In genomic region chr4:676871-677235, GRCh38 we compare ENCODE assay signal across 24 cellular contexts. TPM values are rescaled to one million over a fixed set of nuclear protein-coding genes. Genes with fewer than 3 reads are reported as not detected.
DNase-seq lines count a peak whose midpoint lies in the region; ATAC-seq, FAIRE-seq and TF ChIP-seq lines count a peak whose summit lies in the region.
"Had no signal": no experiment of that assay in that cellular context is flagged by ENCODE, and none has a peak within 500 bp of the region (broad histone marks: within the 10 kb centered on the region; RNA-seq: fewer than 3 reads in every experiment).

No MANE protein-coding gene starts in this region.

- peak overlapping the region; percentile 97 for H3K27ac ChIP-seq in Karpas-422 (ENCODE audit: low read length)
- H3K27ac ChIP-seq: breast epithelium, pancreas, testis, WERI-Rb-1 had no signal

- H3K27ac Mint-ChIP-seq in brain: peak overlapping the region in 2 of 5 experiments; percentile 45 to 59
- H3K27ac Mint-ChIP-seq in osteocyte (ENCODE audit: unreplicated experiment): no peak overlapping the region
- H3K27ac Mint-ChIP-seq: activated CD8-positive, alpha-beta T cell treated with anti-CD3 and anti-CD28 coated beads, Interleukin-2, amount 10 ng/mL, durations not matched to agents 7 days and 5 days; activated naive CD8-positive, alpha-beta T cell treated with anti-CD3 and anti-CD28 coated beads, Interleukin-2, amount 50 U/mL, for 24 hours; dendritic cell treated with granulocyte-macrophage colony-stimulating factor and Interleukin-4, amounts not matched to agents 40 ng/mL and 50 ng/mL, for 4 days had no signal

- no peaks in the 10 kb centered on the region for H3K9me3 Mint-ChIP-seq in brain
- no peaks in the 10 kb centered on the region for H3K9me3 Mint-ChIP-seq in osteocyte (ENCODE audit: unreplicated experiment)
- H3K9me3 Mint-ChIP-seq: activated naive CD8-positive, alpha-beta T cell treated with anti-CD3 and anti-CD28 coated beads, Interleukin-2, amount 50 U/mL, for 24 hours; dendritic cell treated with granulocyte-macrophage colony-stimulating factor and Interleukin-4, amounts not matched to agents 40 ng/mL and 50 ng/mL, for 4 days had no signal

- H3K27me3 Mint-ChIP-seq in brain (peaks cover 4% of the 10 kb centered on the region), osteocyte (ENCODE audit: unreplicated experiment) (no peaks in the 10 kb centered on the region)
- H3K27me3 Mint-ChIP-seq: activated naive CD8-positive, alpha-beta T cell treated with anti-CD3 and anti-CD28 coated beads, Interleukin-2, amount 50 U/mL, for 24 hours; T-helper 17 cell had no signal

- TF ChIP-seq CTCF in brain (conservative IDR thresholded peaks at IDR 0.05) (no peak), osteocyte (IDR thresholded peaks at IDR 0.05) (no peak), D721Med (IDR thresholded peaks at IDR 0.05; ENCODE audit: insufficient read depth, missing control alignments) (no peak)

- no peaks in the 10 kb centered on the region for H3K9me2 ChIP-seq in Karpas-422 (replicated peaks; ENCODE audit: insufficient read depth, low read length)

- peaks cover 25% of the 10 kb centered on the region for H3K79me2 ChIP-seq in Karpas-422 (ENCODE audit: low read length)

- H3K4me1 Mint-ChIP-seq in brain: peaks cover 17% of the 10 kb centered on the region
- H3K4me1 Mint-ChIP-seq in osteocyte (ENCODE audit: unreplicated experiment): peaks cover 14% of the 10 kb centered on the region

- H3K36me3 Mint-ChIP-seq in brain (peaks cover 14% of the 10 kb centered on the region), osteocyte (ENCODE audit: unreplicated experiment) (peaks cover 4% of the 10 kb centered on the region)

- no peak for FAIRE-seq in D721Med (lab: Jason Lieb, UNC)
- FAIRE-seq: pancreas had no signal

- ATAC-seq in GM19351 (IDR thresholded peaks at IDR 0.05; ENCODE audit: unreplicated experiment): no peak
- ATAC-seq: activated CD8-positive, alpha-beta T cell treated with anti-CD3 and anti-CD28 coated beads, Interleukin-2, amount 10 ng/mL, durations not matched to agents 7 days and 5 days; activated naive CD8-positive, alpha-beta T cell treated with anti-CD3 and anti-CD28 coated beads, Interleukin-2, amount 50 U/mL, for 24 hours; pancreas; T-helper 17 cell had no signal

- no peak overlapping the region for H2AFZ ChIP-seq in Karpas-422 (ENCODE audit: low read length)

- peak overlapping the region; percentile 97 for H3K9ac ChIP-seq in Karpas-422 (ENCODE audit: low read length)

- peak overlapping the region in 3 of 5 experiments; percentile 20 to 51 (median 20) for H3K4me3 Mint-ChIP-seq in brain
- H3K4me3 Mint-ChIP-seq in osteocyte (ENCODE audit: unreplicated experiment): peak overlapping the region; percentile 32
- H3K4me3 Mint-ChIP-seq: dendritic cell treated with granulocyte-macrophage colony-stimulating factor and Interleukin-4, amounts not matched to agents 40 ng/mL and 50 ng/mL, for 4 days; T-helper 17 cell had no signal

- peaks cover 11% of the 10 kb centered on the region; the same call in 1 of the 2 replicates for H4K20me1 ChIP-seq in Karpas-422 (ENCODE audit: insufficient read depth, low read depth, low read length)

- H3K4me1 ChIP-seq in Karpas-422 (ENCODE audit: low read length): peaks cover 53% of the 10 kb centered on the region

- H3K36me3 ChIP-seq in Karpas-422 (ENCODE audit: insufficient read depth, low read length): peaks cover 15% of the 10 kb centered on the region
- H3K36me3 ChIP-seq: breast epithelium had no signal

- no peaks in the 10 kb centered on the region for H3K27me3 ChIP-seq in Karpas-422 (ENCODE audit: low read length)
- H3K27me3 ChIP-seq: BE2C, breast epithelium, pancreas, testis had no signal

- no peaks in the 10 kb centered on the region for H3K9me3 ChIP-seq in Karpas-422 (ENCODE audit: low read length)
- H3K9me3 ChIP-seq: BE2C, breast epithelium, pancreas, testis had no signal

- H3K4me3 ChIP-seq in Karpas-422 (ENCODE audit: low read length): peak overlapping the region; percentile 96; the same call in 1 of the 2 replicates
- H3K4me3 ChIP-seq: breast epithelium, pancreas, smooth muscle cell, testis had no signal

- DNase-seq in NCI-H146 (lab: John Stamatoyannopoulos, UW): peak; percentile 41
- no peak for DNase-seq in NCI-H146 treated with DMSO at 0.1 percent for 48 hours (lab: John Stamatoyannopoulos, UW; ENCODE audit: unreplicated experiment)
- DNase-seq in Karpas-422: peak; percentile 74
- no peak for DNase-seq in osteocyte (ENCODE audit: extremely low spot score, unreplicated experiment)
- DNase-seq in D721Med (ENCODE audit: insufficient read length, low spot score): no peak
- no peak for DNase-seq in ureter (ENCODE audit: low spot score)
- DNase-seq: 8988T; activated CD8-positive, alpha-beta T cell treated with anti-CD3 and anti-CD28 coated beads, Interleukin-2, amount 10 ng/mL, durations not matched to agents 7 days and 5 days; activated naive CD8-positive, alpha-beta T cell treated with anti-CD3 and anti-CD28 coated beads, Interleukin-2, amount 50 U/mL, for 24 hours; BE2C; foreskin melanocyte; GDM1; NCI-H1930; NCI-H446 treated with DMSO at 0.1 percent for 48 hours; SHP77; T-helper 17 cell; testis had no signal

- H3K4me2 ChIP-seq in Karpas-422 (ENCODE audit: low read depth, low read length, poor library complexity, severe bottlenecking): peak overlapping the region; percentile 98
- H3K4me2 ChIP-seq: smooth muscle cell had no signal

RNA-seq across cellular contexts. Expression of gene MYL5, which starts 2.5 kb away (rescaled TPM):
- total RNA-seq in Karpas-422 (2014; rRNA removed; shearing (Covaris generic); ENCODE audit: low replicate concordance): 50.5 and 72.2 TPM in 2 replicates
- polyA plus RNA-seq in brain (ENCODE audit: insufficient read depth, low read depth, low replicate concordance): 11.6 TPM
- total RNA-seq in osteocyte: 32.2 and 32.3 TPM in 2 replicates
- 46.0 TPM for total RNA-seq in ureter

RNA-seq across cellular contexts. Expression of gene ATP5ME, which starts 2.8 kb away (rescaled TPM):
- total RNA-seq in Karpas-422 (2014; rRNA removed; shearing (Covaris generic); ENCODE audit: low replicate concordance): 334 and 357 TPM in 2 replicates
- polyA plus RNA-seq in brain (ENCODE audit: insufficient read depth, low read depth, low replicate concordance): 717 TPM
- total RNA-seq in osteocyte: 261 and 271 TPM in 2 replicates
- total RNA-seq in ureter: 317 TPM

RNA-seq across cellular contexts. Expression of gene SLC49A3, which starts 12.1 kb away (rescaled TPM):
- total RNA-seq in Karpas-422 (2014; rRNA removed; shearing (Covaris generic); ENCODE audit: low replicate concordance): not detected in 2 replicates
- 1.0 TPM for polyA plus RNA-seq in brain (ENCODE audit: insufficient read depth, low read depth, low replicate concordance)
- 0.31 and 0.67 TPM in 2 replicates for total RNA-seq in osteocyte
- 8.9 TPM for total RNA-seq in ureter

RNA-seq across cellular contexts. Expression of gene PCGF3, which starts 28.8 kb away (rescaled TPM):
- total RNA-seq in Karpas-422 (2014; rRNA removed; shearing (Covaris generic); ENCODE audit: low replicate concordance): 18.0 and 18.7 TPM in 2 replicates
- 27.6 TPM for polyA plus RNA-seq in brain (ENCODE audit: insufficient read depth, low read depth, low replicate concordance)
- total RNA-seq in osteocyte: 69.8 and 70.0 TPM in 2 replicates
- 63.3 TPM for total RNA-seq in ureter

RNA-seq across cellular contexts. Expression of gene PDE6B, which starts 51.5 kb away (rescaled TPM):
- not detected in 2 replicates for total RNA-seq in Karpas-422 (2014; rRNA removed; shearing (Covaris generic); ENCODE audit: low replicate concordance)
- polyA plus RNA-seq in brain (ENCODE audit: insufficient read depth, low read depth, low replicate concordance): 8.7 TPM
- total RNA-seq in osteocyte (1.6 TPM in 2 replicates), ureter (15.1 TPM)

Comparison
In these comparisons a context has a peak if more than half of its experiments do, and no peak if none do; other contexts are left out.
1. DNase-seq: peak in NCI-H146 (single experiment) and Karpas-422 (single experiment); none in NCI-H146 treated with DMSO at 0.1 percent for 48 hours (single experiment), osteocyte (single experiment), D721Med (single experiment) and ureter (single experiment).